ENCODE assay signal across 20 cellular contexts in the genomic region with DNA sequence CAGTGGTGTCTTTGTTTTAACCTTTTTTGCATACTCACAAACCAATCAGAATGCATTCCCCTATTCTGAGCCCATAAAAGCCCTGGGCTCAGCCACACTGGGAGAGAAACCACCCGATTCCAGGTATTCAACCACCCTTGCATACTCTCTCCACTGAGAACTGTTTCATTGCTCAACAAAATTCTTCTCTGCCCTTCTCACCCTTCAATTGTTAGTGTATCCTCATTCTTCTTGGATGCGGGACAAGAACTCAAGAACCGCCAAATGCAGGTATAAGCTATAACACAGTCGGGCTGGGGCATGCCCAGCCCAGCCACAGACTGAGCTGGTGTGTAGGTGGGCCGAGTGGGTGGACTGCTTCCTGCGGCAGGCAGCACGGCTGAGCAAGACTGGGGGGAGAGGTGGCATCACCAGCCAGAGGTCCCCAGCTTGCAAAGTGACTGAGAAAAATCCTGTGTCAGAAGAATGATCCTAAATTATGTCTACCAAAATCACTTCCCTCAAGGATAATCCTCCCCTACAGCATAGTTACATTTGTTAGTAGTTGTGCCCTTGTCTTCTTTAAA.
A peak's percentile ranks its signal among the peaks of the same experiment; 100 is the strongest.
DNase-seq lines count a peak whose midpoint lies in the region; ATAC-seq and TF ChIP-seq lines count a peak whose summit lies in the region.
"Had no signal": no experiment of that assay in that cellular context is flagged by ENCODE, and none has a peak within 500 bp of the region (broad histone marks: within the 10 kb centered on the region; RNA-seq: fewer than 3 reads in every experiment).

No MANE protein-coding gene starts in this region.

- no peak overlapping the region for H3K56ac ChIP-seq in mesendoderm (ENCODE audit: low read length)

- H3K9ac ChIP-seq in BLaER1: no peak overlapping the region
- H3K9ac ChIP-seq in DND-41 (ENCODE audit: low read depth, low read length): no peak overlapping the region
- H3K9ac ChIP-seq in mesendoderm (ENCODE audit: low read length): no peak overlapping the region
- H3K9ac ChIP-seq: GM23248 had no signal

- H3K4me2 ChIP-seq in BLaER1 (no peak overlapping the region), DND-41 (ENCODE audit: insufficient read depth, low read length) (no peak overlapping the region), OCI-LY7 (ENCODE audit: low read length) (no peak overlapping the region), mesendoderm (ENCODE audit: low read length) (no peak overlapping the region)

- 0 out of 2 replicates have a peak overlapping the region, but pooled peaks have one; percentile 26 for H3K4me3 ChIP-seq in BLaER1
- H3K4me3 ChIP-seq in DND-41 (ENCODE audit: low read depth in 1 of 2, low read length in 2 of 2): no peak overlapping the region
- H3K4me3 ChIP-seq in OCI-LY7 (ENCODE audit: low read depth, low read length, poor library complexity, severe bottlenecking): no peak overlapping the region
- no peak overlapping the region for H3K4me3 ChIP-seq in mesendoderm (ENCODE audit: low read length)
- H3K4me3 ChIP-seq: GM12878, GM23248 had no signal

- H3K18ac ChIP-seq in mesendoderm (ENCODE audit: low read length): no peak overlapping the region

- no peaks in the 10 kb centered on the region for H3K9me2 ChIP-seq in OCI-LY7 (ENCODE audit: insufficient read depth, low read length)

- intact Hi-C loops in OCI-LY7 (cut with micrococcal nuclease; ENCODE audit: unreplicated experiment): no loop called here

- H3K36me3 ChIP-seq in BLaER1 (peaks cover 67% of the 10 kb centered on the region), DND-41 (ENCODE audit: insufficient read depth, low read length) (peaks cover 76% of the 10 kb centered on the region), OCI-LY7 (ENCODE audit: insufficient read depth, low read length) (peaks cover 96% of the 10 kb centered on the region), mesendoderm (ENCODE audit: control insufficient read depth, insufficient read depth, low read length) (no peaks in the 10 kb centered on the region)

- no peak overlapping the region for H3K23ac ChIP-seq in mesendoderm (ENCODE audit: low read length)

- H2AFZ ChIP-seq in DND-41 (ENCODE audit: low read depth, low read length) (no peak overlapping the region), OCI-LY7 (ENCODE audit: low read length) (no peak overlapping the region)
- H2AFZ ChIP-seq: GM23248 had no signal

- H4K8ac ChIP-seq in mesendoderm (ENCODE audit: low read depth, low read length): no peak overlapping the region

- WGBS in mesendoderm (ENCODE audit: extremely low coverage, insufficient coverage, low lambda C conversion rate): no CpG with 5 or more reads among the region's 7 CpGs

- H3K27me3 ChIP-seq in BLaER1: no peaks in the 10 kb centered on the region
- H3K27me3 ChIP-seq in DND-41 (ENCODE audit: insufficient read depth, low read length, poor library complexity): no peaks in the 10 kb centered on the region
- H3K27me3 ChIP-seq in mesendoderm (ENCODE audit: insufficient read depth, low read length, poor library complexity): no peaks in the 10 kb centered on the region
- H3K27me3 ChIP-seq: BE2C had no signal

- BruUV-seq in OCI-LY7 (replicated peaks; lab: Mats Ljungman, UMichigan): no TSS peak

- H2BK5ac ChIP-seq in mesendoderm (ENCODE audit: low read length): no peak overlapping the region

- TF ChIP-seq CTCF in DND-41 (IDR thresholded peaks at IDR 0.05; ENCODE audit: borderline replicate concordance, extremely low read depth, low read length, poor library complexity, severe bottlenecking): no peak
- TF ChIP-seq CTCF in OCI-LY7 (conservative IDR thresholded peaks at IDR 0.05; ENCODE audit: low read length): no peak

- H4K20me1 ChIP-seq in BLaER1: no peaks in the 10 kb centered on the region; the same call in 1 of the 2 replicates
- H4K20me1 ChIP-seq in DND-41 (ENCODE audit: insufficient read depth, low read length): no peaks in the 10 kb centered on the region
- H4K20me1 ChIP-seq in OCI-LY7 (ENCODE audit: insufficient read depth, low read length): no peaks in the 10 kb centered on the region

- DNase-seq in DND-41 (no peak), OCI-LY7 (ENCODE audit: low spot score) (peak; percentile 43), mesendoderm (peak; percentile 22), globus pallidus (ENCODE audit: low spot score) (no peak)
- no peak for DNase-seq in stimulated activated CD8-positive, alpha-beta memory T cell treated with anti-CD3 and anti-CD28 coated beads, Interleukin-4, amount 100 ng/mL, for 48 hours
- DNase-seq: ACHN; BE2C; Caco-2; CD4-positive, alpha-beta T cell; DMS79 treated with DMSO at 0.1 percent for 48 hours; EL; GM23248; HCEC 1CT; HFFc6; IMR-90; KBM-7 had no signal

- H3K79me1 ChIP-seq in mesendoderm (ENCODE audit: low read length): no peaks in the 10 kb centered on the region

- no peak overlapping the region for H2BK120ac ChIP-seq in mesendoderm (ENCODE audit: low read depth, low read length)

- H3K27ac ChIP-seq in BLaER1 (no peak overlapping the region), DND-41 (ENCODE audit: low read length) (peak overlapping the region; percentile 40; the same call in 1 of the 2 replicates), OCI-LY7 (ENCODE audit: low read depth, low read length, poor library complexity, severe bottlenecking) (no peak overlapping the region), mesendoderm (ENCODE audit: low read depth, low read length) (no peak overlapping the region)
- H3K27ac ChIP-seq: C4-2B, GM23248 had no signal

- H2AK5ac ChIP-seq in mesendoderm (ENCODE audit: low read length): no peak overlapping the region

- POLR2A ChIA-PET in OCI-LY7 (lab: Charles Lee): interaction anchor here (0.9 kb wide), 1 partner anchor 110 kb away, joined by 3 read pairs; no protein-coding TSS in a partner anchor

- CTCF ChIA-PET in OCI-LY7 (lab: Charles Lee; ENCODE audit: unreplicated experiment): no interaction called here

- ATAC-seq in DND-41 (ENCODE audit: insufficient read depth, low read depth): no peak; the same call in 2 of the 3 replicates
- ATAC-seq in GM21447 (IDR thresholded peaks at IDR 0.05; ENCODE audit: unreplicated experiment): no peak
- ATAC-seq: GM12878 had no signal

- peaks cover 45% of the 10 kb centered on the region for H3K9me3 ChIP-seq in BLaER1
- H3K9me3 ChIP-seq in DND-41 (ENCODE audit: insufficient read depth, low read length, severe bottlenecking): peaks cover 35% of the 10 kb centered on the region
- peaks cover 48% of the 10 kb centered on the region for H3K9me3 ChIP-seq in OCI-LY7 (ENCODE audit: low read length)
- H3K9me3 ChIP-seq: BE2C, Caco-2 had no signal

- H3K4ac ChIP-seq in mesendoderm (ENCODE audit: low read depth, low read length): no peak overlapping the region

- H3K79me2 ChIP-seq in DND-41 (ENCODE audit: insufficient read depth, low read length) (peaks cover 94% of the 10 kb centered on the region), OCI-LY7 (ENCODE audit: insufficient read depth, low read depth, low read length) (peaks cover 14% of the 10 kb centered on the region; the same call in 1 of the 2 replicates), mesendoderm (ENCODE audit: control insufficient read depth, insufficient read depth, low read length) (no peaks in the 10 kb centered on the region)

- no peak overlapping the region for H4K5ac ChIP-seq in mesendoderm (ENCODE audit: low read length)

- no peaks in the 10 kb centered on the region for H3K4me1 ChIP-seq in BLaER1
- peaks cover 42% of the 10 kb centered on the region for H3K4me1 ChIP-seq in DND-41 (ENCODE audit: insufficient read depth, low read length)
- H3K4me1 ChIP-seq in OCI-LY7 (ENCODE audit: insufficient read depth, low read length, poor library complexity, severe bottlenecking): no peaks in the 10 kb centered on the region
- peaks cover 2% of the 10 kb centered on the region for H3K4me1 ChIP-seq in mesendoderm (ENCODE audit: control insufficient read depth, low read depth, low read length)
- H3K4me1 ChIP-seq: BE2C, Caco-2 had no signal

- H2BK15ac ChIP-seq in mesendoderm (replicated peaks; ENCODE audit: low read depth): no peak overlapping the region

Comparison
In these comparisons a context has a peak if more than half of its experiments do, and no peak if none do; other contexts are left out.
1. DNase-seq: peak in OCI-LY7 (single experiment) and mesendoderm (single experiment); none in DND-41 (single experiment), globus pallidus (single experiment) and stimulated activated CD8-positive, alpha-beta memory T cell treated with anti-CD3 and anti-CD28 coated beads, Interleukin-4, amount 100 ng/mL, for 48 hours (single experiment).